14 cellular contexts compared by ENCODE assay signal in genomic region chr7:30869794-30870491, GRCh38. TPM values are rescaled to one million over a fixed set of nuclear protein-coding genes. Genes with fewer than 3 reads are reported as not detected.
DNase-seq lines count a peak whose midpoint lies in the region; ATAC-seq and TF ChIP-seq lines count a peak whose summit lies in the region.
"Had no signal": no experiment of that assay in that cellular context is flagged by ENCODE, and none has a peak within 500 bp of the region (broad histone marks: within the 10 kb centered on the region; RNA-seq: fewer than 3 reads in every experiment).

No MANE protein-coding gene starts in this region.

- WGBS in esophagus squamous epithelium, 2 donors = 58 to 65% methylated on average over 11 to 12 of the region's 12 CpGs

- no peak overlapping the region for H3K4me2 ChIP-seq in GM23338

- no peaks in the 10 kb centered on the region for H3K9me2 ChIP-seq in GM23338 (ENCODE audit: insufficient read depth)

- peaks cover 1% of the 10 kb centered on the region; the same call in 1 of the 3 replicates for H3K36me3 Mint-ChIP-seq in GM23338 (ENCODE audit: low read depth)

- H3K4me1 ChIP-seq in esophagus squamous epithelium (peaks cover 0 to 31% (median 4%) of the 10 kb centered on the region in 3 donors), gastrocnemius medialis (peaks cover 0 to 16% of the 10 kb centered on the region in 2 donors), GM23338 (ENCODE audit: insufficient read depth) (no peaks in the 10 kb centered on the region)
- H3K4me1 ChIP-seq: colonic mucosa had no signal

- no peaks in the 10 kb centered on the region; the same call in 2 of the 3 replicates for H3K9me3 Mint-ChIP-seq in GM23338
- H3K9me3 Mint-ChIP-seq: activated CD4-positive, alpha-beta memory T cell treated with anti-CD3 and anti-CD28 coated beads, Interleukin-2, amount 10 ng/mL, durations not matched to agents 7 days and 5 days had no signal

- H3K27ac Mint-ChIP-seq in GM23338 = no peak overlapping the region
- H3K27ac Mint-ChIP-seq: activated CD4-positive, alpha-beta memory T cell treated with anti-CD3 and anti-CD28 coated beads, Interleukin-2, amount 10 ng/mL, durations not matched to agents 7 days and 5 days had no signal

- H3K36me3 ChIP-seq in esophagus squamous epithelium = peaks cover 0 to 37% (median 8%) of the 10 kb centered on the region in 3 donors
- no peaks in the 10 kb centered on the region for H3K36me3 ChIP-seq in gastrocnemius medialis
- no peaks in the 10 kb centered on the region for H3K36me3 ChIP-seq in GM23338 (ENCODE audit: insufficient read depth)
- H3K36me3 ChIP-seq: colonic mucosa had no signal

- intact Hi-C loops in esophagus squamous epithelium (cut with DNase I) (no loop called here), gastrocnemius medialis (cut with DNase I; ENCODE audit: low total_unique reads) (no loop called here)

- peak; percentile 53 to 62 for ATAC-seq in gastrocnemius medialis
- no peak for ATAC-seq in HG03354 (IDR thresholded peaks at IDR 0.05; ENCODE audit: poor library complexity, severe bottlenecking, unreplicated experiment)
- no peak for ATAC-seq in GM23338
- ATAC-seq: PC-3 had no signal

- no peaks in the 10 kb centered on the region for H4K20me1 ChIP-seq in GM23338 (replicated peaks; ENCODE audit: insufficient read depth)

- TF ChIP-seq CTCF in esophagus squamous epithelium (IDR thresholded peaks at IDR 0.05) = no peak
- no peak for TF ChIP-seq CTCF in gastrocnemius medialis (IDR thresholded peaks at IDR 0.05 in 4 of 5, conservative IDR thresholded peaks at IDR 0.05 in 1 of 5)
- no peak for TF ChIP-seq CTCF in GM23338 (conservative IDR thresholded peaks at IDR 0.05; ENCODE audit: low read depth in 2 of 2)

- H3K9me3 ChIP-seq in esophagus squamous epithelium = no peaks in the 10 kb centered on the region
- no peaks in the 10 kb centered on the region for H3K9me3 ChIP-seq in gastrocnemius medialis
- H3K9me3 ChIP-seq: Caco-2, colonic mucosa had no signal

- in situ Hi-C loops in G401 (cut with HindIII; ENCODE audit: low sequenced_read_pairs) = no loop called here
- in situ Hi-C loops in gastrocnemius medialis (cut with MboI; ENCODE audit: low sequenced_read_pairs in 4 of 4) = no loop called here

- H3K4me3 Mint-ChIP-seq in GM23338 = no peak overlapping the region
- H3K4me3 Mint-ChIP-seq: activated CD4-positive, alpha-beta memory T cell treated with anti-CD3 and anti-CD28 coated beads, Interleukin-2, amount 10 ng/mL, durations not matched to agents 7 days and 5 days had no signal

- H3K27me3 Mint-ChIP-seq in GM23338 (ENCODE audit: insufficient read depth, low read depth, poor library complexity) = peaks cover 3% of the 10 kb centered on the region
- H3K27me3 Mint-ChIP-seq: activated CD4-positive, alpha-beta memory T cell treated with anti-CD3 and anti-CD28 coated beads, Interleukin-2, amount 10 ng/mL, durations not matched to agents 7 days and 5 days had no signal

- H3K79me2 ChIP-seq in GM23338 (replicated peaks; ENCODE audit: insufficient read depth) = no peaks in the 10 kb centered on the region

- H3K4me3 ChIP-seq in esophagus squamous epithelium (no peak overlapping the region), gastrocnemius medialis (no peak overlapping the region), GM23338 (no peak overlapping the region)
- H3K4me3 ChIP-seq: colonic mucosa had no signal

- TF ChIP-seq POLR2A in esophagus squamous epithelium (IDR thresholded peaks at IDR 0.05) (no peak), gastrocnemius medialis (IDR thresholded peaks at IDR 0.05) (no peak)

- H3K27me3 ChIP-seq in esophagus squamous epithelium (no peaks in the 10 kb centered on the region), gastrocnemius medialis (no peaks in the 10 kb centered on the region), GM23338 (ENCODE audit: insufficient read depth) (no peaks in the 10 kb centered on the region)
- H3K27me3 ChIP-seq: colonic mucosa had no signal

- DNase-seq in G401 (ENCODE audit: low spot score) (peak; percentile 38), NCI-H2227 treated with DMSO at 0.1 percent for 48 hours (lab: John Stamatoyannopoulos, UW) (peak; percentile 40), esophagus squamous epithelium (lab: John Stamatoyannopoulos, UW) (no peak), gastrocnemius medialis (no peak), GM23338 (ENCODE audit: low spot score) (no peak)
- no peak for DNase-seq in stimulated activated naive CD4-positive, alpha-beta T cell treated with Interleukin-2 at 50 U/mL for 16 hours (lab: John Stamatoyannopoulos, UW)
- DNase-seq: activated CD4-positive, alpha-beta memory T cell treated with anti-CD3 and anti-CD28 coated beads, Interleukin-2, amount 10 ng/mL, durations not matched to agents 7 days and 5 days; Caco-2; colonic mucosa; MM.1S; PC-3; T-helper 2 cell had no signal

- H3K4me1 Mint-ChIP-seq in GM23338 = no peaks in the 10 kb centered on the region
- H3K4me1 Mint-ChIP-seq: activated CD4-positive, alpha-beta memory T cell treated with anti-CD3 and anti-CD28 coated beads, Interleukin-2, amount 10 ng/mL, durations not matched to agents 7 days and 5 days had no signal

- no peaks in the 10 kb centered on the region for H3F3A ChIP-seq in GM23338 (replicated peaks; ENCODE audit: low read depth)

- no peak overlapping the region for H2AFZ ChIP-seq in GM23338

- H3K27ac ChIP-seq in esophagus squamous epithelium = peak overlapping the region in 3 of 4 donors; percentile 14 to 56 (median 56)
- peak overlapping the region in 3 of 4 donors; percentile 30 to 57 (median 54) for H3K27ac ChIP-seq in gastrocnemius medialis
- no peak overlapping the region for H3K27ac ChIP-seq in GM23338 (ENCODE audit: low read depth)
- H3K27ac ChIP-seq: colonic mucosa, HL-60 had no signal

TF ChIP-seq in GM23338, 12 proteins besides CTCF, POLR2A, EP300 and RAD21 (continues in another document):
- TF ChIP-seq ZNF331 (CRISPR knock-in tag; IDR thresholded peaks at IDR 0.05; ENCODE audit: low read depth) = no peak
- no peak for TF ChIP-seq ETS1 (IDR thresholded peaks at IDR 0.05)
- no peak for TF ChIP-seq CREB1 (CRISPR knock-in tag; IDR thresholded peaks at IDR 0.05; ENCODE audit: low read depth)
- no peak for TF ChIP-seq EZH2phosphoT487 (IDR thresholded peaks at IDR 0.05; ENCODE audit: unreplicated experiment)
- no peak for TF ChIP-seq NANOG (IDR thresholded peaks at IDR 0.05; ENCODE audit: borderline replicate concordance)
- TF ChIP-seq STAT1 (IDR thresholded peaks at IDR 0.05; ENCODE audit: unreplicated experiment) = no peak
- TF ChIP-seq POLR2AphosphoS5 (IDR thresholded peaks at IDR 0.05; ENCODE audit: low read depth) = no peak
- TF ChIP-seq EZH2 (IDR thresholded peaks at IDR 0.05; ENCODE audit: low read depth, unreplicated experiment) = no peak
- no peak for TF ChIP-seq REST (IDR thresholded peaks at IDR 0.05; ENCODE audit: unreplicated experiment)
- TF ChIP-seq ZNF114 (CRISPR knock-in tag; IDR thresholded peaks at IDR 0.05) = no peak

RNA-seq across cellular contexts. Expression of gene AQP1, which starts 41.7 kb away (rescaled TPM):
- not detected in 2 replicates for total RNA-seq in G401 (2014; rRNA removed; shearing (Covaris generic))
- 100 to 1,000 TPM in 1 of 4 donors, 10 to 100 TPM in 3; 14.9 to 159 (median 44.7) TPM for total RNA-seq in esophagus squamous epithelium
- total RNA-seq in gastrocnemius medialis = 100 to 1,000 TPM in 3 of 4 donors, 10 to 100 TPM in 1; 81.9 to 149 (median 113) TPM
- 0.28 TPM in 1 of 2 replicates, not detected in the other for total RNA-seq in GM23338 (2014; rRNA removed; shearing (Covaris generic))
- not detected in 2 replicates for polyA plus RNA-seq in GM23338 (2016; fragmentation: Nextera tagmentation; extraction: Ambion mirVana)

Comparison
In these comparisons a context has a peak if more than half of its experiments do, and no peak if none do; other contexts are left out.
1. DNase-seq: peak in G401 (single experiment) and NCI-H2227 treated with DMSO at 0.1 percent for 48 hours (single experiment); none in esophagus squamous epithelium (single experiment), gastrocnemius medialis (0 of 2), stimulated activated naive CD4-positive, alpha-beta T cell treated with Interleukin-2 at 50 U/mL for 16 hours (single experiment) and GM23338 (single experiment).
2. ATAC-seq: peak in gastrocnemius medialis (2 of 2); none in HG03354 (single experiment) and GM23338 (single experiment).
3. RNA of gene AQP1, which starts 41.7 kb away (total RNA-seq): 81.9 to 149 TPM in gastrocnemius medialis and 14.9 to 159 TPM in esophagus squamous epithelium; 0.28 TPM in GM23338 and not detected in G401; every median in the first group is over 10 times any median in the second.